ENCODE assay signal across 8 cellular contexts in the genomic region with DNA sequence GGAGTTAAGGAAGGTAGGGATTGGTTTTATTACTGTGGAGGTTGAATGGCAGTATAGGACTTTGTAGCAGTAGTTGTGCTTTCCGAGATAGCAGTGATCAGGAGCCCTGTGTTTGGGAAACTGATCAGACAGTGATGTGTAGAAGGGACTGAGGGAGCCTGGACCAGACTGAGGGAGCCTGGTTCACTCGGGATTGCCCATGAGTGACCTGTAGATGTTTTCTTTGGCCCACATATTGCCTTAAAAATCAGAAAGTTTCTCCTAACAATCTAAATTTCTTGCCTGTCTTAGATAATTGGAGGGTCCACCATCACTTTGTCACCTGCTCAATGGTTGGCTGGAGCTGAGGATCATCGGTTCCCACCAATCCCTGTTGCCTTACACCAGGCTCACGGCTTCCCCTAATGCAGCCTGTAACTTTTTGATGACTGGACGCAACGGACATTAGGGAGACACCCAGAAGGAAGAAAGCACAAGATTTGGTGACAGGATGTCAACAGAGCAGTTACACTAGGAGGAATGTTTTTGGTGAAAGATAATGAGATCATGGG. TPM values are rescaled to one million over a fixed set of nuclear protein-coding genes. Genes with fewer than 3 reads are reported as not detected.
A peak's percentile ranks its signal among the peaks of the same experiment; 100 is the strongest.
DNase-seq lines count a peak whose midpoint lies in the region; ATAC-seq and TF ChIP-seq lines count a peak whose summit lies in the region.

No MANE protein-coding gene starts in this region.

- H3K4me3 Mint-ChIP-seq in nephron = peak overlapping the region; percentile 92 to 99 (median 97)

- peak overlapping the region; percentile 61; the same call in 1 of the 2 replicates for H3K9ac ChIP-seq in KMS-11

- no peak for ATAC-seq in HG02571 (IDR thresholded peaks at IDR 0.05; ENCODE audit: unreplicated experiment)
- no peak for ATAC-seq in GM21528 (IDR thresholded peaks at IDR 0.05; ENCODE audit: low FRiP score, unreplicated experiment)

- H3K27ac ChIP-seq in KMS-11 (peak overlapping the region; percentile 48; the same call in 1 of the 2 replicates), coronary artery (peak overlapping the region; percentile 98 to 99)

- H3K27me3 ChIP-seq in BJ (ENCODE audit: control insufficient read depth, insufficient read depth, low read length) = no peaks in the 10 kb centered on the region
- no peaks in the 10 kb centered on the region for H3K27me3 ChIP-seq in KMS-11 (ENCODE audit: insufficient read depth, low read depth)

- H3K4me1 ChIP-seq in KMS-11 (ENCODE audit: low read depth, poor library complexity, severe bottlenecking) = peaks cover 12% of the 10 kb centered on the region

- peaks cover 6% of the 10 kb centered on the region for H3K36me3 Mint-ChIP-seq in nephron (ENCODE audit: low read depth)

- TF ChIP-seq CTCF in BJ (IDR thresholded peaks at IDR 0.05; ENCODE audit: insufficient read depth, low read depth, low read length) = no peak
- no peak for TF ChIP-seq CTCF in KMS-11 (conservative IDR thresholded peaks at IDR 0.05; ENCODE audit: low read depth, low read length)
- no peak for TF ChIP-seq CTCF in coronary artery (IDR thresholded peaks at IDR 0.05)
- TF ChIP-seq CTCF in nephron (IDR thresholded peaks at IDR 0.05; ENCODE audit: unreplicated experiment in 3 of 3) = no peak

- H3K4me3 ChIP-seq in BJ (ENCODE audit: low read depth, low read length) (peak overlapping the region; percentile 90), KMS-11 (IDR thresholded peaks at IDR 0.05; ENCODE audit: insufficient read depth, low read depth, low read length) (no peak overlapping the region), coronary artery (peak overlapping the region; percentile 92)

- H3K9me3 Mint-ChIP-seq in nephron = no peaks in the 10 kb centered on the region

- H3K4me2 ChIP-seq in KMS-11 = peak overlapping the region; percentile 74

- H3K79me2 ChIP-seq in KMS-11 (ENCODE audit: insufficient read depth, low read depth) = peaks cover 14% of the 10 kb centered on the region

- H3K36me3 ChIP-seq in BJ (ENCODE audit: control insufficient read depth, insufficient read depth, low read length) = no peaks in the 10 kb centered on the region
- no peaks in the 10 kb centered on the region for H3K36me3 ChIP-seq in KMS-11 (ENCODE audit: insufficient read depth)

- no peak overlapping the region; the same call in 1 of the 2 replicates for H2AFZ ChIP-seq in KMS-11 (ENCODE audit: low read depth)

- H3K4me1 Mint-ChIP-seq in nephron = peaks cover 34% of the 10 kb centered on the region

- CTCF ChIA-PET in BJ (lab: Yijun Ruan, JAX) = interaction anchor here (0.8 to 7.9 kb wide), 3 partner anchors 8 to 63 kb away, joined by 3 to 141 read pairs (median 6); no protein-coding TSS in a partner anchor

- no peaks in the 10 kb centered on the region for H4K20me1 ChIP-seq in KMS-11 (ENCODE audit: insufficient read depth)

- DNase-seq in BJ (ENCODE audit: low read depth) (no peak), coronary artery (ENCODE audit: low spot score) (no peak), NOMO-1 treated with DMSO at 0.1 percent for 48 hours (lab: John Stamatoyannopoulos, UW; ENCODE audit: unreplicated experiment) (no peak)
- no peak for DNase-seq in activated CD4-positive, CD25-positive, alpha-beta regulatory T cell treated with anti-CD3 and anti-CD28 coated beads, Interleukin-2, amount 50 U/mL, for 72 hours

- POLR2A ChIA-PET in BJ (lab: Charles Lee) = no interaction called here

- H3K27me3 Mint-ChIP-seq in nephron (ENCODE audit: low read depth) = no peaks in the 10 kb centered on the region

- H3K27ac Mint-ChIP-seq in nephron = peak overlapping the region; percentile 86 to 93 (median 90)

RNA-seq across cellular contexts. Expression of gene CDS2, which starts 1.1 kb away (rescaled TPM):
- polyA plus RNA-seq in BJ (2011; rRNA removed) = 25.2 and 46.3 TPM in 2 replicates
- polyA minus RNA-seq in BJ (2011; rRNA and poly(A)+ RNA removed) = 30.7 and 40.4 TPM in 2 replicates

RNA-seq across cellular contexts. Expression of gene PCNA, which starts 8.2 kb away (rescaled TPM):
- polyA plus RNA-seq in BJ (2011; rRNA removed) = 78.2 and 94.6 TPM in 2 replicates
- 70.6 and 106 TPM in 2 replicates for polyA minus RNA-seq in BJ (2011; rRNA and poly(A)+ RNA removed)

RNA-seq across cellular contexts. Expression of gene TMEM230, which starts 15.1 kb away (rescaled TPM):
- 222 and 230 TPM in 2 replicates for polyA plus RNA-seq in BJ (2011; rRNA removed)
- 41.5 and 67.4 TPM in 2 replicates for polyA minus RNA-seq in BJ (2011; rRNA and poly(A)+ RNA removed)
